In genomic region chr7:2662273-2663120, GRCh38 we compare ENCODE assay signal across 17 cellular contexts. TPM values are rescaled to one million over a fixed set of nuclear protein-coding genes. Genes with fewer than 3 reads are reported as not detected.
DNase-seq lines count a peak whose midpoint lies in the region; ATAC-seq, FAIRE-seq and TF ChIP-seq lines count a peak whose summit lies in the region.
"Had no signal": no experiment of that assay in that cellular context is flagged by ENCODE, and none has a peak within 500 bp of the region (broad histone marks: within the 10 kb centered on the region; RNA-seq: fewer than 3 reads in every experiment).

No MANE protein-coding gene starts in this region.

- no peak overlapping the region for H3K4me2 ChIP-seq in HepG2 (ENCODE audit: low read depth, low read length)
- H3K4me2 ChIP-seq: KMS-11 had no signal

- DNase-seq in NT2/D1 (ENCODE audit: low read depth, low spot score) (no peak), body of pancreas (no peak), HepG2 (ENCODE audit: low spot score) (no peak), spleen (peak; percentile 70), NCI-H146 treated with DMSO at 0.1 percent for 48 hours (lab: John Stamatoyannopoulos, UW; ENCODE audit: unreplicated experiment) (no peak)
- DNase-seq: CD8-positive, alpha-beta T cell; GF-D8; NCI-H1092; NCI-H187; NCI-H69; PC-3; SHP77 had no signal

- no peaks in the 10 kb centered on the region for H3K79me2 ChIP-seq in HepG2 (ENCODE audit: insufficient read depth, low read length)

- TF ChIP-seq POLR2A in body of pancreas (IDR thresholded peaks at IDR 0.05) (no peak), HepG2 (IDR thresholded peaks at IDR 0.05; ENCODE audit: insufficient read depth in 1 of 2, low read depth in 2 of 2, low read length in 2 of 2) (no peak), spleen (IDR thresholded peaks at IDR 0.05) (no peak)

- POLR2A ChIA-PET in HepG2 (lab: Yijun Ruan, JAX) = interaction anchor here (0.9 to 1.1 kb wide), 3 partner anchors 31 to 53 kb away, joined by 3 to 4 read pairs (median 3); partner anchors contain the start of gene TTYH3

- H3K27me3 ChIP-seq in NT2/D1 (ENCODE audit: insufficient read depth, insufficient read length) = no peaks in the 10 kb centered on the region
- no peaks in the 10 kb centered on the region for H3K27me3 ChIP-seq in body of pancreas
- H3K27me3 ChIP-seq in HepG2 (ENCODE audit: control insufficient read depth in 1 of 2, insufficient read depth in 2 of 2, low read length in 2 of 2) = peaks cover 3 to 8% of the 10 kb centered on the region in 2 experiments; a peak in 3 of 5 replicates
- H3K27me3 ChIP-seq in spleen (replicated peaks in 1 of 7) = no peaks in the 10 kb centered on the region

- H3K9me3 ChIP-seq in NT2/D1 (ENCODE audit: insufficient read depth, low read length) (no peaks in the 10 kb centered on the region), body of pancreas (no peaks in the 10 kb centered on the region), HepG2 (ENCODE audit: low read length) (no peaks in the 10 kb centered on the region), spleen (no peaks in the 10 kb centered on the region)

- peaks cover 7% of the 10 kb centered on the region; the same call in 1 of the 2 replicates for H4K20me1 ChIP-seq in HepG2 (ENCODE audit: insufficient read depth, low read length)

- H3K4me3 ChIP-seq in NT2/D1 (ENCODE audit: insufficient read length, low read depth) (no peak overlapping the region), body of pancreas (no peak overlapping the region), HepG2 (replicated peaks in 1 of 3; ENCODE audit: insufficient read depth in 1 of 3, low read depth in 2 of 3, low read length in 3 of 3) (no peak overlapping the region), spleen (no peak overlapping the region)

- no peak for FAIRE-seq in HepG2 (lab: Jason Lieb, UNC)
- FAIRE-seq: H1 had no signal

- TF ChIP-seq EP300 in HepG2 (IDR thresholded peaks at IDR 0.05; ENCODE audit: low read depth in 2 of 2, low read length in 2 of 2) = no peak
- no peak for TF ChIP-seq EP300 in HepG2 (CRISPR knock-in tag; IDR thresholded peaks at IDR 0.05; ENCODE audit: borderline replicate concordance)

- H3K36me3 ChIP-seq in NT2/D1 (ENCODE audit: insufficient read depth, insufficient read length, low read length) (peaks cover 64% of the 10 kb centered on the region), body of pancreas (replicated peaks in 1 of 2; ENCODE audit: insufficient read depth in 1 of 2, low read depth in 2 of 2) (no peaks in the 10 kb centered on the region), HepG2 (replicated peaks in 1 of 2; ENCODE audit: control insufficient read depth in 1 of 2, insufficient read depth in 2 of 2, low read length in 2 of 2) (peaks cover 11 to 15% of the 10 kb centered on the region in 2 experiments; a peak in 4 of 5 replicates), spleen (peaks cover 0 to 61% (median 37%) of the 10 kb centered on the region in 6 donors)

- BruUV-seq in HepG2 (replicated peaks; lab: Mats Ljungman, UMichigan) = no TSS peak

- CTCF ChIA-PET in HepG2 (lab: Yijun Ruan, JAX; ENCODE audit: low intra/inter-chr PET ratio, low total read pairs) = interaction anchor here (1.1 to 1.7 kb wide), 2 partner anchors 11 to 94 kb away, joined by 3 read pairs; no protein-coding TSS in a partner anchor

- ATAC-seq in body of pancreas (peak; percentile 5), HepG2 (no peak; the same call in 2 of the 3 replicates), GM18511 (IDR thresholded peaks at IDR 0.05; ENCODE audit: unreplicated experiment) (no peak), GM19452 (IDR thresholded peaks at IDR 0.05; ENCODE audit: unreplicated experiment) (no peak)
- ATAC-seq: CD8-positive, alpha-beta T cell had no signal

- no peak for TF ChIP-seq RAD21 in HepG2 (CRISPR knock-in tag; IDR thresholded peaks at IDR 0.05)

- H3K27ac ChIP-seq in body of pancreas (no peak overlapping the region), HepG2 (ENCODE audit: extremely low read length, insufficient read depth, low read length) (peak overlapping the region; percentile 54), spleen (peak overlapping the region in 4 of 8 donors; percentile 49 to 71 (median 55))
- H3K27ac ChIP-seq: KMS-11 had no signal

- H2AFZ ChIP-seq in HepG2 (ENCODE audit: low read length) = no peak overlapping the region

- peak overlapping the region; percentile 32 for H3K9ac ChIP-seq in NT2/D1 (ENCODE audit: insufficient read length, low read depth)
- no peak overlapping the region for H3K9ac ChIP-seq in HepG2 (ENCODE audit: insufficient read depth, low read depth, low read length)
- H3K9ac ChIP-seq: KMS-11 had no signal

- TF ChIP-seq CTCF in body of pancreas (IDR thresholded peaks at IDR 0.05) = no peak
- no peak for TF ChIP-seq CTCF in HepG2 (CRISPR knock-in tag; IDR thresholded peaks at IDR 0.05)
- TF ChIP-seq CTCF in spleen (IDR thresholded peaks at IDR 0.05 in 8 of 11, conservative IDR thresholded peaks at IDR 0.05 in 3 of 11) = no peak

- in situ Hi-C loops in HepG2 (cut with HindIII; ENCODE audit: extremely low pct_ligation_motif_present, low pct_unique_long_range_greater_than_20kb) = no loop called here

- intact Hi-C loops in body of pancreas (cut with DNase I) = no loop called here
- intact Hi-C loops in HepG2 (cut with micrococcal nuclease; ENCODE audit: unreplicated experiment) = no loop called here
- intact Hi-C loops in spleen (cut with DNase I; ENCODE audit: low total_unique reads) = no loop called here

- WGBS in body of pancreas, 2 donors = 67 to 72% methylated on average over 5 to 28 of the region's 33 CpGs
- 90% methylated on average over 18 of the region's 33 CpGs for WGBS in HepG2 (ENCODE audit: low lambda C conversion rate)
- WGBS in spleen, 5 donors = 69 to 91% (median 82%) methylated on average over 15 to 33 of the region's 33 CpGs

- peaks cover 17% of the 10 kb centered on the region for H3K4me1 ChIP-seq in NT2/D1 (ENCODE audit: insufficient read depth, insufficient read length)
- H3K4me1 ChIP-seq in body of pancreas = no peaks in the 10 kb centered on the region
- H3K4me1 ChIP-seq in HepG2 (ENCODE audit: insufficient read depth, low read length) = peaks cover 38% of the 10 kb centered on the region
- H3K4me1 ChIP-seq in spleen = peaks cover 3 to 43% (median 26%) of the 10 kb centered on the region in 6 donors

RNA-seq across cellular contexts. Expression of gene AMZ1, which starts 25.5 kb away (rescaled TPM):
- total RNA-seq in body of pancreas (not detected), HepG2 (2016; rRNA removed; fragmentation: Illumina TruSeq; extraction: Trizol) (not detected in 2 replicates), spleen (1 to 10 TPM in 6 of 7 donors, under 1 TPM in 1; 0.97 to 3.4 (median 1.9) TPM)
- total RNA-seq in HepG2 (2016; cell fraction: cytosol; rRNA removed; fragmentation: Illumina TruSeq; extraction: Trizol; ENCODE audit: low read depth) = not detected in 2 replicates
- total RNA-seq in HepG2 (2016; cell fraction: insoluble cytoplasmic fraction; rRNA removed; fragmentation: Illumina TruSeq; extraction: Trizol) = not detected in 2 replicates
- total RNA-seq in HepG2 (2016; cell fraction: membrane; rRNA removed; fragmentation: Illumina TruSeq; extraction: Trizol) = not detected in 2 replicates
- not detected in 2 replicates for total RNA-seq in HepG2 (2016; cell fraction: nucleus; rRNA removed; fragmentation: Illumina TruSeq; extraction: Trizol)
- polyA plus RNA-seq in HepG2 (2011; rRNA removed) (0.03 TPM in 1 of 2 replicates, not detected in the other), spleen (1 to 10 TPM in 1 of 3 donors, under 1 TPM in 2; 0.20 to 1.6 (median 0.57) TPM)
- polyA plus RNA-seq in HepG2 (2011; cell fraction: cytosol; rRNA removed) = 0.01 and 0.04 TPM in 2 replicates
- 0.18 and 0.26 TPM in 2 replicates for polyA plus RNA-seq in HepG2 (2011; cell fraction: nucleus; rRNA removed)
- polyA plus RNA-seq in HepG2 (2012) = 0.05 and 0.07 TPM in 2 replicates
- polyA plus RNA-seq in HepG2 (2016; cell fraction: cytosol; fragmentation: Illumina TruSeq; extraction: Trizol; ENCODE audit: low read depth) = not detected in 2 replicates
- polyA plus RNA-seq in HepG2 (2016; cell fraction: insoluble cytoplasmic fraction; fragmentation: Illumina TruSeq; extraction: Trizol; ENCODE audit: low read depth) = not detected in 2 replicates
- polyA plus RNA-seq in HepG2 (2016; cell fraction: membrane; fragmentation: Illumina TruSeq; extraction: Trizol; ENCODE audit: low read depth) = not detected in 2 replicates
- polyA plus RNA-seq in HepG2 (2016; cell fraction: nucleus; fragmentation: Illumina TruSeq; extraction: Trizol; ENCODE audit: insufficient read depth, low read depth) = not detected in 2 replicates
- 0.30 and 0.84 TPM in 2 replicates for polyA minus RNA-seq in HepG2 (2011; rRNA and poly(A)+ RNA removed; ENCODE audit: low replicate concordance)
- not detected in 2 replicates for polyA minus RNA-seq in HepG2 (2011; cell fraction: cytosol; rRNA and poly(A)+ RNA removed)
- 0.13 TPM in 1 of 2 replicates, not detected in the other for polyA minus RNA-seq in HepG2 (2011; cell fraction: nucleus; rRNA and poly(A)+ RNA removed)
- total RNA-seq: MCF 10A, PC-3 had no signal

RNA-seq across cellular contexts. Expression of gene TTYH3, which starts 30.7 kb away (rescaled TPM):
- total RNA-seq in body of pancreas = 10 to 100 TPM; 11.2 to 32.0 TPM
- 21.5 and 26.3 TPM in 2 replicates for total RNA-seq in HepG2 (2016; rRNA removed; fragmentation: Illumina TruSeq; extraction: Trizol)
- 11.5 and 11.7 TPM in 2 replicates for total RNA-seq in HepG2 (2016; cell fraction: cytosol; rRNA removed; fragmentation: Illumina TruSeq; extraction: Trizol; ENCODE audit: low read depth)
- total RNA-seq in HepG2 (2016; cell fraction: insoluble cytoplasmic fraction; rRNA removed; fragmentation: Illumina TruSeq; extraction: Trizol) = 19.4 and 28.8 TPM in 2 replicates
- 34.4 and 35.6 TPM in 2 replicates for total RNA-seq in HepG2 (2016; cell fraction: membrane; rRNA removed; fragmentation: Illumina TruSeq; extraction: Trizol)
- total RNA-seq in HepG2 (2016; cell fraction: nucleus; rRNA removed; fragmentation: Illumina TruSeq; extraction: Trizol) = 37.1 and 45.0 TPM in 2 replicates
- 50.0 and 80.3 TPM in 2 replicates for polyA plus RNA-seq in HepG2 (2011; rRNA removed)
- 48.3 and 72.3 TPM in 2 replicates for polyA plus RNA-seq in HepG2 (2011; cell fraction: cytosol; rRNA removed)
- polyA plus RNA-seq in HepG2 (2011; cell fraction: nucleus; rRNA removed) = 227 and 315 TPM in 2 replicates
- polyA plus RNA-seq in HepG2 (2012) = 90.1 and 104 TPM in 2 replicates
- 11.1 and 11.5 TPM in 2 replicates for polyA plus RNA-seq in HepG2 (2016; cell fraction: cytosol; fragmentation: Illumina TruSeq; extraction: Trizol; ENCODE audit: low read depth)
- 52.7 and 63.6 TPM in 2 replicates for polyA plus RNA-seq in HepG2 (2016; cell fraction: insoluble cytoplasmic fraction; fragmentation: Illumina TruSeq; extraction: Trizol; ENCODE audit: low read depth)
- 49.3 and 52.2 TPM in 2 replicates for polyA plus RNA-seq in HepG2 (2016; cell fraction: membrane; fragmentation: Illumina TruSeq; extraction: Trizol; ENCODE audit: low read depth)
- polyA plus RNA-seq in HepG2 (2016; cell fraction: nucleus; fragmentation: Illumina TruSeq; extraction: Trizol; ENCODE audit: insufficient read depth, low read depth) = 138 and 141 TPM in 2 replicates
- 4.5 and 192 TPM in 2 replicates for polyA minus RNA-seq in HepG2 (2011; rRNA and poly(A)+ RNA removed; ENCODE audit: low replicate concordance)
- 91.4 and 94.8 TPM in 2 replicates for polyA minus RNA-seq in HepG2 (2011; cell fraction: cytosol; rRNA and poly(A)+ RNA removed)
- 41.0 and 47.5 TPM in 2 replicates for polyA minus RNA-seq in HepG2 (2011; cell fraction: nucleus; rRNA and poly(A)+ RNA removed)
- total RNA-seq in spleen = 100 to 1,000 TPM in 2 of 7 donors, 10 to 100 TPM in 5; 62.6 to 158 (median 86.0) TPM
- 10 to 100 TPM; 11.9 to 33.0 (median 13.1) TPM for polyA plus RNA-seq in spleen
